ENCODE assay signal across 38 cellular contexts in genomic region chr1:18035145-18035544, GRCh38.
"Had no signal": no experiment of that assay in that cellular context is flagged by ENCODE, and none has a peak within 500 bp of the region (broad histone marks: within the 10 kb centered on the region; RNA-seq: fewer than 3 reads in every experiment).

No MANE protein-coding gene starts in this region.

- ATAC-seq: activated naive CD4-positive, alpha-beta T cell treated with anti-CD3 and anti-CD28 coated beads, Interleukin-2, amount 50 U/mL, for 72 hours; activated naive CD8-positive, alpha-beta T cell treated with anti-CD3 and anti-CD28 coated beads, Interleukin-2, amount 50 U/mL, for 24 hours; activated T-cell treated with anti-CD3 and anti-CD28 coated beads, Interleukin-2, amount 50 U/mL, for 4 hours; activated T-cell treated with anti-CD3 and anti-CD28 coated beads, Interleukin-2, amount 50 U/mL, for 72 hours; body of pancreas had no signal

- H3K27ac Mint-ChIP-seq: activated naive CD4-positive, alpha-beta T cell treated with anti-CD3 and anti-CD28 coated beads for 36 hours; activated naive CD4-positive, alpha-beta T cell treated with anti-CD3 and anti-CD28 coated beads, Interleukin-2, amount 10 ng/mL, durations not matched to agents 7 days and 5 days; activated naive CD4-positive, alpha-beta T cell treated with anti-CD3 and anti-CD28 coated beads, Interleukin-2, amount 50 U/mL, for 24 hours; activated naive CD4-positive, alpha-beta T cell treated with anti-CD3 and anti-CD28 coated beads, Interleukin-2, amount 50 U/mL, for 72 hours; activated naive CD8-positive, alpha-beta T cell; activated naive CD8-positive, alpha-beta T cell treated with anti-CD3 and anti-CD28 coated beads for 36 hours; activated naive CD8-positive, alpha-beta T cell treated with anti-CD3 and anti-CD28 coated beads, Interleukin-2, amount 10 ng/mL, durations not matched to agents 7 days and 5 days; activated naive CD8-positive, alpha-beta T cell treated with anti-CD3 and anti-CD28 coated beads, Interleukin-2, amount 50 U/mL, for 24 hours; activated T-cell treated with anti-CD3 and anti-CD28 coated beads, Interleukin-2, amount 50 U/mL, for 24 hours; activated T-cell treated with anti-CD3 and anti-CD28 coated beads, Interleukin-2, amount 50 U/mL, for 72 hours; activated T-helper 1 cell treated with anti-CD3 and anti-CD28 coated beads, Interleukin-12 subunit alpha, Interleukin-12 subunit beta, Interleukin-2, Interleukin-4 antibody, amounts not matched to agents 30 ng/mL and 10 ng/mL and 1 ng/mL, durations not matched to agents 14 hours and 24 hours and 36 hours; activated T-helper 2 cell treated with anti-CD3 and anti-CD28 coated beads, Interferon-gamma antibody, Interleukin-2, Interleukin-4, amounts not matched to agents 10 μg/mL and 5 μg/mL and 100 μg/mL, durations not matched to agents 14 hours and 24 hours and 36 hours; brain had no signal

- H3K9me3 Mint-ChIP-seq: activated naive CD4-positive, alpha-beta T cell treated with anti-CD3 and anti-CD28 coated beads for 36 hours; activated naive CD4-positive, alpha-beta T cell treated with anti-CD3 and anti-CD28 coated beads, Interleukin-2, amount 10 ng/mL, durations not matched to agents 7 days and 5 days; activated naive CD4-positive, alpha-beta T cell treated with anti-CD3 and anti-CD28 coated beads, Interleukin-2, amount 50 U/mL, for 24 hours; activated naive CD4-positive, alpha-beta T cell treated with anti-CD3 and anti-CD28 coated beads, Interleukin-2, amount 50 U/mL, for 72 hours; activated naive CD8-positive, alpha-beta T cell treated with anti-CD3 and anti-CD28 coated beads for 36 hours; activated naive CD8-positive, alpha-beta T cell treated with anti-CD3 and anti-CD28 coated beads, Interleukin-2, amount 10 ng/mL, durations not matched to agents 7 days and 5 days; activated naive CD8-positive, alpha-beta T cell treated with anti-CD3 and anti-CD28 coated beads, Interleukin-2, amount 50 U/mL, for 24 hours; activated T-cell treated with anti-CD3 and anti-CD28 coated beads, Interleukin-2, amount 50 U/mL, for 24 hours; activated T-cell treated with anti-CD3 and anti-CD28 coated beads, Interleukin-2, amount 50 U/mL, for 4 hours; activated T-cell treated with anti-CD3 and anti-CD28 coated beads, Interleukin-2, amount 50 U/mL, for 72 hours; activated T-helper 1 cell treated with anti-CD3 and anti-CD28 coated beads, Interleukin-12 subunit alpha, Interleukin-12 subunit beta, Interleukin-2, Interleukin-4 antibody, amounts not matched to agents 30 ng/mL and 10 ng/mL and 1 ng/mL, durations not matched to agents 14 hours and 24 hours and 36 hours; activated T-helper 2 cell treated with anti-CD3 and anti-CD28 coated beads, Interferon-gamma antibody, Interleukin-2, Interleukin-4, amounts not matched to agents 10 μg/mL and 5 μg/mL and 100 μg/mL, durations not matched to agents 14 hours and 24 hours and 36 hours; brain; central memory CD8-positive, alpha-beta T cell had no signal

- DNase-seq: activated effector memory CD4-positive, alpha-beta T cell treated with anti-CD3 and anti-CD28 coated beads, Interleukin-2, amount 50 U/mL, for 16 hours; activated effector memory CD4-positive, alpha-beta T cell treated with Interleukin-2 at 50 U/mL for 16 hours; activated gamma-delta T cell; activated gamma-delta T cell treated with Interleukin-2 at 50 U/mL for 16 hours; activated naive CD4-positive, alpha-beta T cell; activated naive CD4-positive, alpha-beta T cell treated with anti-CD3 and anti-CD28 coated beads for 36 hours; activated naive CD4-positive, alpha-beta T cell treated with anti-CD3 and anti-CD28 coated beads, Interleukin-2, amount 10 ng/mL, durations not matched to agents 7 days and 5 days; activated naive CD4-positive, alpha-beta T cell treated with anti-CD3 and anti-CD28 coated beads, Interleukin-2, amount 50 U/mL, for 16 hours; activated naive CD4-positive, alpha-beta T cell treated with Interleukin-2 at 50 U/mL for 16 hours; activated naive CD8-positive, alpha-beta T cell treated with anti-CD3 and anti-CD28 coated beads for 36 hours; activated naive CD8-positive, alpha-beta T cell treated with anti-CD3 and anti-CD28 coated beads, Interleukin-2, amount 10 ng/mL, durations not matched to agents 7 days and 5 days; activated naive CD8-positive, alpha-beta T cell treated with anti-CD3 and anti-CD28 coated beads, Interleukin-2, amount 50 U/mL, for 24 hours; activated T-cell treated with anti-CD3 and anti-CD28 coated beads for 4 hours; activated T-cell treated with anti-CD3 and anti-CD28 coated beads, Interleukin-2, amount 50 U/mL, for 1 hour; activated T-cell treated with anti-CD3 and anti-CD28 coated beads, Interleukin-2, amount 50 U/mL, for 24 hours; activated T-cell treated with anti-CD3 and anti-CD28 coated beads, Interleukin-2, amount 50 U/mL, for 4 hours; activated T-cell treated with anti-CD3 and anti-CD28 coated beads, Interleukin-2, amount 50 U/mL, for 48 hours; activated T-cell treated with anti-CD3 and anti-CD28 coated beads, Interleukin-2, amount 50 U/mL, for 72 hours; adrenal gland; amniotic stem cell; amygdala; anterior cingulate cortex; aorta; body of pancreas; brain microvascular endothelial cell; caudate nucleus; central memory CD4-positive, alpha-beta T cell; cerebellar nuclear complex had no signal

- H3K4me1 ChIP-seq: adrenal gland, ascending aorta, body of pancreas, breast epithelium had no signal

- H3K27me3 ChIP-seq: adrenal gland, ascending aorta, body of pancreas, brain microvascular endothelial cell had no signal

- H3K27me3 Mint-ChIP-seq: activated naive CD8-positive, alpha-beta T cell treated with anti-CD3 and anti-CD28 coated beads, Interleukin-2, amount 10 ng/mL, durations not matched to agents 7 days and 5 days had no signal

- H3K9me3 ChIP-seq: adrenal gland, ascending aorta, body of pancreas, breast epithelium had no signal

- H3K4me1 Mint-ChIP-seq: activated naive CD8-positive, alpha-beta T cell treated with anti-CD3 and anti-CD28 coated beads for 36 hours; activated naive CD8-positive, alpha-beta T cell treated with anti-CD3 and anti-CD28 coated beads, Interleukin-2, amount 10 ng/mL, durations not matched to agents 7 days and 5 days; central memory CD8-positive, alpha-beta T cell had no signal

- H3K4me3 ChIP-seq: adrenal gland, ascending aorta, body of pancreas, breast epithelium, cardiac muscle cell had no signal

- H3K36me3 ChIP-seq: adrenal gland, ascending aorta, brain microvascular endothelial cell, breast epithelium, cardiac muscle cell had no signal

- H3K27ac ChIP-seq: adrenal gland, ascending aorta, body of pancreas, brain microvascular endothelial cell, breast epithelium, cardiac muscle cell had no signal

- H3K4me3 Mint-ChIP-seq: activated naive CD4-positive, alpha-beta T cell treated with anti-CD3 and anti-CD28 coated beads for 36 hours; activated naive CD4-positive, alpha-beta T cell treated with anti-CD3 and anti-CD28 coated beads, Interleukin-2, amount 10 ng/mL, durations not matched to agents 7 days and 5 days; activated naive CD4-positive, alpha-beta T cell treated with anti-CD3 and anti-CD28 coated beads, Interleukin-2, amount 50 U/mL, for 24 hours; activated naive CD8-positive, alpha-beta T cell; activated naive CD8-positive, alpha-beta T cell treated with anti-CD3 and anti-CD28 coated beads for 36 hours; activated naive CD8-positive, alpha-beta T cell treated with anti-CD3 and anti-CD28 coated beads, Interleukin-2, amount 10 ng/mL, durations not matched to agents 7 days and 5 days; activated naive CD8-positive, alpha-beta T cell treated with anti-CD3 and anti-CD28 coated beads, Interleukin-2, amount 50 U/mL, for 24 hours; activated T-cell treated with anti-CD3 and anti-CD28 coated beads, Interleukin-2, amount 50 U/mL, for 24 hours; activated T-cell treated with anti-CD3 and anti-CD28 coated beads, Interleukin-2, amount 50 U/mL, for 4 hours; activated T-cell treated with anti-CD3 and anti-CD28 coated beads, Interleukin-2, amount 50 U/mL, for 72 hours; activated T-helper 1 cell treated with anti-CD3 and anti-CD28 coated beads, Interleukin-12 subunit alpha, Interleukin-12 subunit beta, Interleukin-2, Interleukin-4 antibody, amounts not matched to agents 30 ng/mL and 10 ng/mL and 1 ng/mL, durations not matched to agents 14 hours and 24 hours and 36 hours; brain; central memory CD8-positive, alpha-beta T cell had no signal

- H3K36me3 Mint-ChIP-seq: activated naive CD4-positive, alpha-beta T cell treated with anti-CD3 and anti-CD28 coated beads, Interleukin-2, amount 10 ng/mL, durations not matched to agents 7 days and 5 days; activated naive CD4-positive, alpha-beta T cell treated with anti-CD3 and anti-CD28 coated beads, Interleukin-2, amount 50 U/mL, for 24 hours; activated naive CD4-positive, alpha-beta T cell treated with anti-CD3 and anti-CD28 coated beads, Interleukin-2, amount 50 U/mL, for 72 hours; activated naive CD8-positive, alpha-beta T cell treated with anti-CD3 and anti-CD28 coated beads for 36 hours; activated naive CD8-positive, alpha-beta T cell treated with anti-CD3 and anti-CD28 coated beads, Interleukin-2, amount 10 ng/mL, durations not matched to agents 7 days and 5 days; brain had no signal
